In the genomic region with DNA sequence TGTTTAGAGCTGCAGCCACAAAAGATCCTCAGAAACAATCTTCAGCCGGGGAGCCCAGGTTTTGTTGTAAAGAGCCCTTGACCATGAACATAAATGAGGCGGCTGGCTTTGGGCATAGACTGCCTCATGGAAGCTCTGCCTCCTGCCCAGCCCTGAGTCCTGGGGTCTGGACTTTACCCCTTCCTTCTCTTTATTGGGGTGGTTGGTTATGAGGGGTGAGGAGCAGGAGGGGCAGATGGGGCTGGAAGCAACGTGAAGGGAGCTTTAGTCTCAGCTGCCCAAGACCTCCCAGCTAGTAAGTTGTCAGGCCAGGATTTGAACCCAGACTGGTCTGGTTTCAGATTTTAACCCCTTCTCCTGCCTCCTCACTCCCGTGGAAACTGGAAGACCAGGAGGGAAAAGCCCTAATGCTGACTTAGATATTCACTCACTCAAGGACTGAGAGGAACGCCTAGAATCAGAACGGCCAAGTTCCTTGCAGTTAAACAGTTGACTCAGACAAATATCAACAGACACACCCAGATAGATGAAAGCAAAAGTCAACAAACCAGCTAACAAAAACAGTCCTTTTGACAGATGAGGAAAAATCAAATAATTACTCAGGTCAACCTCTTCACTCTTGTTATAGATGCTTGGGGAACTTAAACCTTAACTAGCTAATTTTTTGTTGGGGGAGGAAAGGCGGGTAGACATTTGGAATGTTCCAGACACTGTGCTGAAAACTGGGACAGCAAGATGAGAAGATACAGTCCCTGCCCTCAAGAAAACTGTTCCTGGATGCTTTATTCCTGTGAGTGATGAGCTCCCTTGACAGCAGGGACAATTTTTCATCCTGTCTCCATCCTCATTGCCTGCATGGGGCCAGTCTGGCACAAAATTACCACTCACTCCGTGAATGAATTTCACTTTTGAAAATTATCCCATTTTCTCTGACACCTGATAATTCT, we compare ENCODE assay signal across 11 cellular contexts. TPM values are rescaled to one million over a fixed set of nuclear protein-coding genes. Genes with fewer than 3 reads are reported as not detected.
DNase-seq lines count a peak whose midpoint lies in the region; ATAC-seq and TF ChIP-seq lines count a peak whose summit lies in the region.
"Had no signal": no experiment of that assay in that cellular context is flagged by ENCODE, and none has a peak within 500 bp of the region (broad histone marks: within the 10 kb centered on the region; RNA-seq: fewer than 3 reads in every experiment).

No MANE protein-coding gene starts in this region.

- H3K27ac ChIP-seq in C4-2B = peak overlapping the region; percentile 92

- H3K27ac Mint-ChIP-seq in natural killer cell = peak overlapping the region; percentile 54 to 59
- H3K27ac Mint-ChIP-seq: IgD-negative memory B cell had no signal

- intact Hi-C loops in natural killer cell (cut with micrococcal nuclease) = no loop called here

- H3K36me3 Mint-ChIP-seq in natural killer cell = no peaks in the 10 kb centered on the region
- H3K36me3 Mint-ChIP-seq: CD14-positive monocyte, IgD-negative memory B cell had no signal

- TF ChIP-seq CTCF in C4-2B (conservative IDR thresholded peaks at IDR 0.05) (no peak), natural killer cell (IDR thresholded peaks at IDR 0.05) (no peak)

- ATAC-seq in natural killer cell (no peak), GM18511 (IDR thresholded peaks at IDR 0.05; ENCODE audit: unreplicated experiment) (no peak), GM21576 (IDR thresholded peaks at IDR 0.05; ENCODE audit: unreplicated experiment) (no peak), HG02610 (IDR thresholded peaks at IDR 0.05; ENCODE audit: unreplicated experiment) (no peak)

- DNase-seq in LHCN-M2 (ENCODE audit: low read depth) (peak; percentile 45), dedifferentiated amniotic fluid mesenchymal stem cell (ENCODE audit: extremely low spot score) (peak; percentile 51), natural killer cell (no peak), RKO (ENCODE audit: low spot score) (no peak)

- peaks cover 16 to 31% of the 10 kb centered on the region in 2 donors for H3K4me1 Mint-ChIP-seq in natural killer cell
- H3K4me1 Mint-ChIP-seq: central memory CD8-positive, alpha-beta T cell had no signal

- H3K4me3 Mint-ChIP-seq in natural killer cell = no peak overlapping the region
- H3K4me3 Mint-ChIP-seq: CD14-positive monocyte; central memory CD8-positive, alpha-beta T cell; IgD-negative memory B cell had no signal

- H3K9me3 Mint-ChIP-seq in natural killer cell = no peaks in the 10 kb centered on the region
- H3K9me3 Mint-ChIP-seq: central memory CD8-positive, alpha-beta T cell had no signal

- H3K27me3 Mint-ChIP-seq in natural killer cell (ENCODE audit: low read depth in 2 of 2) = no peaks in the 10 kb centered on the region
- H3K27me3 Mint-ChIP-seq: central memory CD8-positive, alpha-beta T cell had no signal

RNA-seq across cellular contexts. Expression of gene ARRB1, which starts 20.7 kb away (rescaled TPM):
- 16.7 and 22.4 TPM in 2 replicates for total RNA-seq in LHCN-M2 (2014; rRNA removed)
- 20.4 TPM for polyA plus RNA-seq in LHCN-M2 (2012)
- total RNA-seq in natural killer cell = 100 to 1,000 TPM; 128 to 200 (median 174) TPM

RNA-seq across cellular contexts. Expression of gene RPS3, which starts 27.1 kb away (rescaled TPM):
- total RNA-seq in LHCN-M2 (2014; rRNA removed) (996 and 1,030 TPM in 2 replicates), natural killer cell (1,000 to 10,000 TPM; 2,027 to 2,376 (median 2,290) TPM)
- 2,967 TPM for polyA plus RNA-seq in LHCN-M2 (2012)

Comparison
In these comparisons a context has a peak if more than half of its experiments do, and no peak if none do; other contexts are left out.
1. DNase-seq: peak in LHCN-M2 (single experiment) and dedifferentiated amniotic fluid mesenchymal stem cell (single experiment); none in natural killer cell (single experiment) and RKO (single experiment).